16 cellular contexts compared by ENCODE assay signal in genomic region chr1:179810367-179810715, GRCh38.
"Had no signal": no experiment of that assay in that cellular context is flagged by ENCODE, and none has a peak within 500 bp of the region (broad histone marks: within the 10 kb centered on the region; RNA-seq: fewer than 3 reads in every experiment).

No MANE protein-coding gene starts in this region.

- H3K9me3 Mint-ChIP-seq: dendritic cell treated with granulocyte-macrophage colony-stimulating factor and Interleukin-4, amounts not matched to agents 40 ng/mL and 50 ng/mL, for 4 days; endodermal cell; naive thymus-derived CD8-positive, alpha-beta T cell; nephron progenitor cell; stimulated activated effector memory CD8-positive, alpha-beta T cell treated with anti-CD3 and anti-CD28 coated beads, Interleukin-12 subunit alpha, Interleukin-12 subunit beta, amount 100 ng/mL, for 72 hours had no signal

- H3K4me3 ChIP-seq: esophagus muscularis mucosa, gastroesophageal sphincter, heart left ventricle, hepatocyte, left lung, ovary, smooth muscle cell, stomach, thyroid gland, vagina had no signal

- H3K4me3 Mint-ChIP-seq: dendritic cell treated with granulocyte-macrophage colony-stimulating factor and Interleukin-4, amounts not matched to agents 40 ng/mL and 50 ng/mL, for 4 days; endodermal cell; nephron progenitor cell; stimulated activated effector memory CD8-positive, alpha-beta T cell treated with anti-CD3 and anti-CD28 coated beads, Interleukin-12 subunit alpha, Interleukin-12 subunit beta, amount 100 ng/mL, for 72 hours had no signal

- H2AFZ ChIP-seq: hepatocyte had no signal

- H3K27ac ChIP-seq: esophagus muscularis mucosa, foreskin keratinocyte, gastroesophageal sphincter, heart left ventricle, hepatocyte, left lung, ovary, stomach, thyroid gland, vagina had no signal

- H3K27ac Mint-ChIP-seq: dendritic cell treated with granulocyte-macrophage colony-stimulating factor and Interleukin-4, amounts not matched to agents 40 ng/mL and 50 ng/mL, for 4 days; endodermal cell; nephron progenitor cell; stimulated activated effector memory CD8-positive, alpha-beta T cell treated with anti-CD3 and anti-CD28 coated beads, Interleukin-12 subunit alpha, Interleukin-12 subunit beta, amount 100 ng/mL, for 72 hours had no signal

- H3K4me2 ChIP-seq: smooth muscle cell had no signal

- H3K4me1 ChIP-seq: foreskin keratinocyte had no signal

- H3K36me3 ChIP-seq: esophagus muscularis mucosa, gastroesophageal sphincter, heart left ventricle, left lung, ovary, stomach, thyroid gland, vagina had no signal

- H3K27me3 ChIP-seq: hepatocyte, ovary, thyroid gland, vagina had no signal

- H3K9me3 ChIP-seq: esophagus muscularis mucosa, gastroesophageal sphincter, heart left ventricle, left lung, ovary, stomach, thyroid gland, vagina had no signal

- H3K36me3 Mint-ChIP-seq: naive thymus-derived CD8-positive, alpha-beta T cell; stimulated activated effector memory CD8-positive, alpha-beta T cell treated with anti-CD3 and anti-CD28 coated beads, Interleukin-12 subunit alpha, Interleukin-12 subunit beta, amount 100 ng/mL, for 72 hours had no signal
